ENCODE assay signal across 11 cellular contexts in the genomic region with DNA sequence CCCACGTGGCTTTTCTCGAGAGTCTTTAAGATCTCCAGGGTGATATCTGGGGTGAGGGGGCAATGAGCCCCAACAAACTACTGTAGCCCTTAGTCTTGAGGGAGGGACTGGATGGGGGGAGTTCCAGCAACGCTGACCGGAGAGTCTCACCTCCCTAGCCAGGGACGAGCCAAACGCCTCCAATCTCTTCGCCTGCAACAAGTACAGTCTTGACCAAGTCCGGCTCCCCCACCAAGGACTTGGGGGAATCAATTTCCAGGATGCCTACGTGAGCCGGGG. TPM values are rescaled to one million over a fixed set of nuclear protein-coding genes. Genes with fewer than 3 reads are reported as not detected.
A peak's percentile ranks its signal among the peaks of the same experiment; 100 is the strongest.
DNase-seq lines count a peak whose midpoint lies in the region; ATAC-seq and TF ChIP-seq lines count a peak whose summit lies in the region.
"Had no signal": no experiment of that assay in that cellular context is flagged by ENCODE, and none has a peak within 500 bp of the region (broad histone marks: within the 10 kb centered on the region; RNA-seq: fewer than 3 reads in every experiment).

No MANE protein-coding gene starts in this region.

- no peak overlapping the region for H3K4me2 ChIP-seq in MM.1S (ENCODE audit: low read depth, low read length)

- peak overlapping the region in 1 of 10 donors; percentile 33 for H3K4me3 Mint-ChIP-seq in naive thymus-derived CD4-positive, alpha-beta T cell
- H3K4me3 Mint-ChIP-seq in effector memory CD8-positive, alpha-beta T cell, result no peak overlapping the region
- H3K4me3 Mint-ChIP-seq: activated B cell treated with CpG ODN at 0.5 μM for 24 hours; activated naive CD8-positive, alpha-beta T cell treated with anti-CD3 and anti-CD28 coated beads, Interleukin-2, amount 10 ng/mL, durations not matched to agents 7 days and 5 days had no signal

- peaks cover 0 to 18% (median 14%) of the 10 kb centered on the region in 7 donors for H3K4me1 Mint-ChIP-seq in naive thymus-derived CD4-positive, alpha-beta T cell
- peaks cover 4 to 14% of the 10 kb centered on the region in 2 donors for H3K4me1 Mint-ChIP-seq in effector memory CD8-positive, alpha-beta T cell (ENCODE audit: low read depth in 2 of 2)

- H3K9me3 Mint-ChIP-seq in naive thymus-derived CD4-positive, alpha-beta T cell, result peaks cover 0 to 3% (median 0%) of the 10 kb centered on the region in 11 donors
- no peaks in the 10 kb centered on the region for H3K9me3 Mint-ChIP-seq in effector memory CD8-positive, alpha-beta T cell
- H3K9me3 Mint-ChIP-seq: activated B cell treated with CpG ODN at 0.5 μM for 24 hours; activated naive CD8-positive, alpha-beta T cell treated with anti-CD3 and anti-CD28 coated beads, Interleukin-2, amount 10 ng/mL, durations not matched to agents 7 days and 5 days had no signal

- POLR2A ChIA-PET in naive thymus-derived CD4-positive, alpha-beta T cell (lab: Charles Lee), result no interaction called here

- H4K20me1 ChIP-seq in MM.1S (ENCODE audit: insufficient read depth, low read length), result no peaks in the 10 kb centered on the region

- DNase-seq in Peyer's patch (no peak), epithelial cell of esophagus (ENCODE audit: low read depth) (no peak), thyroid gland (no peak), NCI-H748 (lab: John Stamatoyannopoulos, UW; ENCODE audit: unreplicated experiment) (no peak), MM.1S (no peak)
- no peak for DNase-seq in naive thymus-derived CD4-positive, alpha-beta T cell
- DNase-seq in effector memory CD8-positive, alpha-beta T cell, result no peak
- DNase-seq: activated B cell treated with CpG ODN at 0.5 μM for 24 hours; activated naive CD8-positive, alpha-beta T cell treated with anti-CD3 and anti-CD28 coated beads, Interleukin-2, amount 10 ng/mL, durations not matched to agents 7 days and 5 days; stimulated activated CD4-positive, alpha-beta T cell treated with anti-CD3 and anti-CD28 coated beads, Interleukin-4, amount 100 ng/mL, for 24 hours had no signal

- H3K9me2 ChIP-seq in MM.1S (replicated peaks; ENCODE audit: insufficient read depth, low read length), result no peaks in the 10 kb centered on the region

- H3K36me3 Mint-ChIP-seq in naive thymus-derived CD4-positive, alpha-beta T cell, result no peaks in the 10 kb centered on the region
- no peaks in the 10 kb centered on the region for H3K36me3 Mint-ChIP-seq in effector memory CD8-positive, alpha-beta T cell (ENCODE audit: insufficient read depth)
- H3K36me3 Mint-ChIP-seq: activated naive CD8-positive, alpha-beta T cell treated with anti-CD3 and anti-CD28 coated beads, Interleukin-2, amount 10 ng/mL, durations not matched to agents 7 days and 5 days had no signal

- intact Hi-C loops in thyroid gland (cut with DNase I), result no loop called here
- intact Hi-C loops in naive thymus-derived CD4-positive, alpha-beta T cell (cut with micrococcal nuclease), result no loop called here

- peaks cover 0 to 24% (median 2%) of the 10 kb centered on the region in 4 donors for H3K4me1 ChIP-seq in Peyer's patch
- H3K4me1 ChIP-seq in mucosa of rectum (ENCODE audit: control insufficient read depth in 2 of 2, insufficient read depth in 2 of 2, low read length in 2 of 2), result peaks cover 0 to 2% of the 10 kb centered on the region in 2 donors
- H3K4me1 ChIP-seq in thyroid gland, result peaks cover 33 to 44% of the 10 kb centered on the region in 2 donors
- H3K4me1 ChIP-seq in naive thymus-derived CD4-positive, alpha-beta T cell (ENCODE audit: control insufficient read depth in 2 of 2, insufficient read depth in 2 of 2, low read length in 2 of 2), result no peaks in the 10 kb centered on the region
- no peaks in the 10 kb centered on the region for H3K4me1 ChIP-seq in MM.1S (ENCODE audit: low read length)

- H3K27me3 ChIP-seq in Peyer's patch (peaks cover 0 to 35% of the 10 kb centered on the region in 2 donors), mucosa of rectum (ENCODE audit: control insufficient read depth in 2 of 2, insufficient read depth in 2 of 2, low read length in 2 of 2) (peaks cover 28 to 41% of the 10 kb centered on the region in 2 donors), thyroid gland (no peaks in the 10 kb centered on the region), MM.1S (replicated peaks; ENCODE audit: insufficient read depth, low read length) (peaks cover 81% of the 10 kb centered on the region)
- peaks cover 2 to 3% of the 10 kb centered on the region in 2 donors for H3K27me3 ChIP-seq in naive thymus-derived CD4-positive, alpha-beta T cell (ENCODE audit: control insufficient read depth in 2 of 2, insufficient read depth in 2 of 2, low read length in 2 of 2)

- H3K9me3 ChIP-seq in Peyer's patch (no peaks in the 10 kb centered on the region), mucosa of rectum (ENCODE audit: control insufficient read depth in 2 of 2, low read length in 2 of 2) (no peaks in the 10 kb centered on the region), thyroid gland (no peaks in the 10 kb centered on the region), MM.1S (replicated peaks; ENCODE audit: insufficient read depth, low read length) (no peaks in the 10 kb centered on the region)
- no peaks in the 10 kb centered on the region for H3K9me3 ChIP-seq in naive thymus-derived CD4-positive, alpha-beta T cell (ENCODE audit: control insufficient read depth in 2 of 3, low read length in 3 of 3)

- no peaks in the 10 kb centered on the region for H3K36me3 ChIP-seq in Peyer's patch
- H3K36me3 ChIP-seq in mucosa of rectum (ENCODE audit: control insufficient read depth in 2 of 2, insufficient read depth in 2 of 2, low read length in 2 of 2), result no peaks in the 10 kb centered on the region
- no peaks in the 10 kb centered on the region for H3K36me3 ChIP-seq in thyroid gland
- no peaks in the 10 kb centered on the region for H3K36me3 ChIP-seq in naive thymus-derived CD4-positive, alpha-beta T cell (ENCODE audit: control insufficient read depth in 2 of 3, insufficient read depth in 3 of 3, low read length in 3 of 3)
- no peaks in the 10 kb centered on the region for H3K36me3 ChIP-seq in MM.1S (replicated peaks; ENCODE audit: insufficient read depth, low read length)

- H3K27ac Mint-ChIP-seq in naive thymus-derived CD4-positive, alpha-beta T cell, result no peak overlapping the region
- H3K27ac Mint-ChIP-seq in effector memory CD8-positive, alpha-beta T cell, result no peak overlapping the region
- H3K27ac Mint-ChIP-seq: activated B cell treated with CpG ODN at 0.5 μM for 24 hours; activated naive CD8-positive, alpha-beta T cell treated with anti-CD3 and anti-CD28 coated beads, Interleukin-2, amount 10 ng/mL, durations not matched to agents 7 days and 5 days had no signal

- H3K9ac ChIP-seq in mucosa of rectum (ENCODE audit: low read depth in 1 of 2, low read length in 2 of 2) (peak overlapping the region; percentile 32 to 51), MM.1S (ENCODE audit: low read length) (no peak overlapping the region)

- H2AFZ ChIP-seq in MM.1S (ENCODE audit: low read length), result no peak overlapping the region

- TF ChIP-seq POLR2A in Peyer's patch (IDR thresholded peaks at IDR 0.05) (no peak), thyroid gland (IDR thresholded peaks at IDR 0.05) (no peak)

- WGBS in thyroid gland, 2 donors, result 2 to 10% methylated on average over 7 to 8 of the region's 10 CpGs

- H3K27me3 Mint-ChIP-seq in naive thymus-derived CD4-positive, alpha-beta T cell, result peaks cover 63 to 83% (median 76%) of the 10 kb centered on the region in 5 donors
- H3K27me3 Mint-ChIP-seq in effector memory CD8-positive, alpha-beta T cell, result peaks cover 54 to 92% of the 10 kb centered on the region in 2 donors

- peak overlapping the region; percentile 18 to 45 (median 33) for H3K4me3 ChIP-seq in Peyer's patch
- peak overlapping the region; percentile 76 for H3K4me3 ChIP-seq in epithelial cell of esophagus (ENCODE audit: low read length)
- H3K4me3 ChIP-seq in mucosa of rectum (ENCODE audit: low read length in 2 of 2), result peak overlapping the region; percentile 47 to 67
- H3K4me3 ChIP-seq in thyroid gland (replicated peaks in 1 of 3), result peak overlapping the region; percentile 16 to 42 (median 37)
- no peak overlapping the region for H3K4me3 ChIP-seq in naive thymus-derived CD4-positive, alpha-beta T cell (ENCODE audit: low read length)
- no peak overlapping the region for H3K4me3 ChIP-seq in MM.1S (ENCODE audit: low read length)

- CTCF ChIA-PET in naive thymus-derived CD4-positive, alpha-beta T cell (lab: Charles Lee), result no interaction called here

- ATAC-seq in naive thymus-derived CD4-positive, alpha-beta T cell, result no peak
- no peak for ATAC-seq in effector memory CD8-positive, alpha-beta T cell (replicated peaks)

- H3K27ac ChIP-seq in Peyer's patch, result peak overlapping the region in 2 of 4 donors; percentile 49 to 54
- peak overlapping the region; percentile 13 to 43 for H3K27ac ChIP-seq in mucosa of rectum (ENCODE audit: low read depth in 2 of 2, low read length in 2 of 2)
- peak overlapping the region; percentile 69 to 84 (median 75) for H3K27ac ChIP-seq in thyroid gland
- H3K27ac ChIP-seq in naive thymus-derived CD4-positive, alpha-beta T cell (ENCODE audit: low read depth, low read length), result no peak overlapping the region
- H3K27ac ChIP-seq in MM.1S (ENCODE audit: low read length), result no peak overlapping the region

- TF ChIP-seq CTCF in Peyer's patch (IDR thresholded peaks at IDR 0.05) (no peak), epithelial cell of esophagus (IDR thresholded peaks at IDR 0.05; ENCODE audit: insufficient read depth, low read depth, low read length, missing control alignments) (no peak), thyroid gland (IDR thresholded peaks at IDR 0.05) (no peak), MM.1S (IDR thresholded peaks at IDR 0.05; ENCODE audit: low read length) (no peak)

- H3F3A ChIP-seq in MM.1S (ENCODE audit: insufficient read depth, low read length), result no peaks in the 10 kb centered on the region

- no peaks in the 10 kb centered on the region for H3K79me2 ChIP-seq in MM.1S (ENCODE audit: low read length)

RNA-seq across cellular contexts. Expression of gene CCDC8, which starts 0.4 kb away (rescaled TPM):
- total RNA-seq in Peyer's patch (1 to 10 TPM in 1 of 4 donors, under 1 TPM in 3; 0.70 to 2.5 (median 0.90) TPM), thyroid gland (10 to 100 TPM; 16.8 to 34.9 (median 29.3) TPM)
- not detected for total RNA-seq in naive thymus-derived CD4-positive, alpha-beta T cell
- not detected for polyA plus RNA-seq in naive thymus-derived CD4-positive, alpha-beta T cell
- total RNA-seq: activated B cell treated with CpG ODN at 0.5 μM for 24 hours; activated naive CD8-positive, alpha-beta T cell treated with anti-CD3 and anti-CD28 coated beads, Interleukin-2, amount 10 ng/mL, durations not matched to agents 7 days and 5 days had no signal

RNA-seq across cellular contexts. Expression of gene PNMA8C, which starts 15.8 kb away (rescaled TPM):
- total RNA-seq in Peyer's patch (not detected), thyroid gland (under 1 TPM in 1 of 4 donors, not detected in 3; 0.11 TPM)
- total RNA-seq in naive thymus-derived CD4-positive, alpha-beta T cell, result not detected
- polyA plus RNA-seq in naive thymus-derived CD4-positive, alpha-beta T cell, result not detected
- total RNA-seq: activated B cell treated with CpG ODN at 0.5 μM for 24 hours had no signal

RNA-seq across cellular contexts. Expression of gene PNMA8A, which starts 58.4 kb away (rescaled TPM):
- total RNA-seq in Peyer's patch (under 1 TPM in 1 of 4 donors, not detected in 3; 0.28 TPM), thyroid gland (10 to 100 TPM in 3 of 4 donors, 1 to 10 TPM in 1; 8.9 to 33.8 (median 19.5) TPM)
- under 1 TPM in 2 of 5 experiments, not detected in 3; 0.62 to 0.86 TPM for total RNA-seq in naive thymus-derived CD4-positive, alpha-beta T cell
- not detected for polyA plus RNA-seq in naive thymus-derived CD4-positive, alpha-beta T cell
- total RNA-seq: activated B cell treated with CpG ODN at 0.5 μM for 24 hours had no signal

Comparison
In these comparisons a context has a peak if more than half of its experiments do, and no peak if none do; other contexts are left out.
1. H3K27ac ChIP-seq: peak in mucosa of rectum (2 of 2) and thyroid gland (3 of 3); none in naive thymus-derived CD4-positive, alpha-beta T cell (single experiment) and MM.1S (single experiment).
2. H3K4me3 ChIP-seq: peak in Peyer's patch (4 of 4), epithelial cell of esophagus (single experiment), mucosa of rectum (2 of 2) and thyroid gland (3 of 3); none in naive thymus-derived CD4-positive, alpha-beta T cell (single experiment) and MM.1S (single experiment).
3. RNA of gene CCDC8, which starts 0.4 kb away (total RNA-seq): 16.8 to 34.9 TPM in thyroid gland; 0.70 to 2.5 TPM in Peyer's patch and not detected in naive thymus-derived CD4-positive, alpha-beta T cell; every median in the first group is over 4 times any median in the second.
4. RNA of gene PNMA8A, which starts 58.4 kb away (total RNA-seq): 8.9 to 33.8 TPM in thyroid gland; 0.28 TPM in Peyer's patch and 0.62 to 0.86 TPM in naive thymus-derived CD4-positive, alpha-beta T cell; every median in the first group is over 4 times any median in the second.